5 cellular contexts compared by ENCODE assay signal in genomic region chr5:30039379-30039778, GRCh38.
"Had no signal": no experiment of that assay in that cellular context is flagged by ENCODE, and none has a peak within 500 bp of the region (broad histone marks: within the 10 kb centered on the region; RNA-seq: fewer than 3 reads in every experiment).

No MANE protein-coding gene starts in this region.

- H3K4me3 ChIP-seq: K562 had no signal

- DNase-seq: IMR-90, KBM-7, KG1 had no signal

- H3K27ac ChIP-seq: HL-60 had no signal
